Comparison of ENCODE assay signal across 1 cellular context in genomic region chr16:68022728-68023537, GRCh38.
A peak's percentile ranks its signal among the peaks of the same experiment; 100 is the strongest.
TF ChIP-seq lines count a peak whose summit lies in the region.

TSS of gene DDX28 (minus strand) at chr16:68023232. CDS start at chr16:68023202, 30 bp downstream.
TSS of gene DUS2 (plus strand) at chr16:68023284. CDS start at chr16:68038024, 14,740 bp downstream.

TF ChIP-seq in HepG2, 621 proteins besides CTCF, POLR2A, EP300 and RAD21 (continued from another document and continues in another):
- TF ChIP-seq ZNF275 (CRISPR knock-in tag; IDR thresholded peaks at IDR 0.05; ENCODE audit: borderline replicate concordance), result 0 out of 2 replicates have a peak, but pooled peaks have one; percentile 21
- TF ChIP-seq TAF1 (CRISPR knock-in tag; IDR thresholded peaks at IDR 0.05), result peak; percentile 98
- TF ChIP-seq NFRKB (IDR thresholded peaks at IDR 0.05), result peak; percentile 77; the same call in 1 of the 2 replicates
- peak; percentile 99 for TF ChIP-seq ASH2L (IDR thresholded peaks at IDR 0.05; ENCODE audit: insufficient read length, low read depth, low read length)
- TF ChIP-seq GATAD2A (CRISPR knock-in tag; IDR thresholded peaks at IDR 0.05), result peak; percentile 75; the same call in 1 of the 2 replicates
- TF ChIP-seq PHF5A (CRISPR knock-in tag; IDR thresholded peaks at IDR 0.05; ENCODE audit: low read depth, unreplicated experiment), result peak; percentile 90
- no peak; the same call in 1 of the 2 replicates for TF ChIP-seq ZNF746 (CRISPR knock-in tag; IDR thresholded peaks at IDR 0.05)
- no peak for TF ChIP-seq HOXA7 (CRISPR knock-in tag; IDR thresholded peaks at IDR 0.05)
- TF ChIP-seq BRCA1 (CRISPR knock-in tag; IDR thresholded peaks at IDR 0.05), result peak; percentile 34; the same call in 1 of the 2 replicates
- TF ChIP-seq NCOA2 (CRISPR knock-in tag; IDR thresholded peaks at IDR 0.05), result peak; percentile 59
- TF ChIP-seq ZNF724P (CRISPR knock-in tag; IDR thresholded peaks at IDR 0.05; ENCODE audit: borderline replicate concordance), result no peak
- TF ChIP-seq ZBTB44 (CRISPR knock-in tag; IDR thresholded peaks at IDR 0.05), result 0 out of 2 replicates have a peak, but pooled peaks have one; percentile 18
- TF ChIP-seq ZNF816 (CRISPR knock-in tag; IDR thresholded peaks at IDR 0.05; ENCODE audit: borderline replicate concordance), result peak; percentile 91
- TF ChIP-seq ZNF563 (CRISPR knock-in tag; IDR thresholded peaks at IDR 0.05), result peak; percentile 86; the same call in 1 of the 2 replicates
- peak; percentile 100 for TF ChIP-seq KAT8 (CRISPR knock-in tag; IDR thresholded peaks at IDR 0.05)
- TF ChIP-seq FIP1L1 (IDR thresholded peaks at IDR 0.05; ENCODE audit: borderline replicate concordance, insufficient read depth, low read depth, low read length), result no peak
- TF ChIP-seq CAMTA2 (CRISPR knock-in tag; IDR thresholded peaks at IDR 0.05; ENCODE audit: borderline replicate concordance), result no peak
- TF ChIP-seq FOXP1 (IDR thresholded peaks at IDR 0.05), result no peak
- 0 out of 2 replicates have a peak, but pooled peaks have one; percentile 1 for TF ChIP-seq FOXP1 (CRISPR knock-in tag; IDR thresholded peaks at IDR 0.05)
- no peak for TF ChIP-seq ATM (IDR thresholded peaks at IDR 0.05; ENCODE audit: borderline replicate concordance)
- TF ChIP-seq ZNF768 (CRISPR knock-in tag; IDR thresholded peaks at IDR 0.05), result peak; percentile 70; the same call in 1 of the 2 replicates
- TF ChIP-seq ZNF207 (IDR thresholded peaks at IDR 0.05; ENCODE audit: borderline replicate concordance), result no peak
- no peak for TF ChIP-seq ARNT2 (CRISPR knock-in tag; IDR thresholded peaks at IDR 0.05; ENCODE audit: low read depth)
- TF ChIP-seq KDM5B (CRISPR knock-in tag; IDR thresholded peaks at IDR 0.05; ENCODE audit: borderline replicate concordance), result peak; percentile 94; the same call in 1 of the 2 replicates
- TF ChIP-seq ISL2 (CRISPR knock-in tag; IDR thresholded peaks at IDR 0.05), result peak; percentile 72; the same call in 1 of the 2 replicates
- peak; percentile 59 for TF ChIP-seq RFXAP (CRISPR knock-in tag; IDR thresholded peaks at IDR 0.05; ENCODE audit: borderline replicate concordance)
- peak; percentile 98 for TF ChIP-seq TOPORS (CRISPR knock-in tag; IDR thresholded peaks at IDR 0.05)
- TF ChIP-seq ZNF629 (CRISPR knock-in tag; conservative IDR thresholded peaks at IDR 0.05), result no peak
- no peak; the same call in 1 of the 2 replicates for TF ChIP-seq ZNF740 (CRISPR knock-in tag; IDR thresholded peaks at IDR 0.05)
- peak; percentile 86 for TF ChIP-seq THRA (CRISPR knock-in tag; IDR thresholded peaks at IDR 0.05; ENCODE audit: borderline replicate concordance)
- peak; percentile 74; the same call in 1 of the 2 replicates for TF ChIP-seq ZNF850 (CRISPR knock-in tag; conservative IDR thresholded peaks at IDR 0.05)
- TF ChIP-seq ATF5 (CRISPR knock-in tag; IDR thresholded peaks at IDR 0.05; ENCODE audit: low read depth), result no peak
- TF ChIP-seq ZNF556 (CRISPR knock-in tag; IDR thresholded peaks at IDR 0.05; ENCODE audit: borderline replicate concordance), result peak; percentile 99; the same call in 1 of the 2 replicates
- TF ChIP-seq MXD3 (CRISPR knock-in tag; IDR thresholded peaks at IDR 0.05), result peak; percentile 97
- no peak for TF ChIP-seq SP5 (CRISPR knock-in tag; IDR thresholded peaks at IDR 0.05; ENCODE audit: borderline replicate concordance, low read depth)
- TF ChIP-seq NR3C1 (CRISPR knock-in tag; IDR thresholded peaks at IDR 0.05), result no peak
- TF ChIP-seq TRIM22 (IDR thresholded peaks at IDR 0.05), result no peak
- no peak for TF ChIP-seq TCF7L2 (IDR thresholded peaks at IDR 0.05; ENCODE audit: low read depth, low read length)
- TF ChIP-seq SMAD9 (CRISPR knock-in tag; IDR thresholded peaks at IDR 0.05), result no peak
- no peak for TF ChIP-seq ZBTB8A (CRISPR knock-in tag; IDR thresholded peaks at IDR 0.05; ENCODE audit: borderline replicate concordance, low read depth)
- TF ChIP-seq TBX2 (CRISPR knock-in tag; IDR thresholded peaks at IDR 0.05; ENCODE audit: borderline replicate concordance), result peak; percentile 83
- TF ChIP-seq ZNF770 (CRISPR knock-in tag; IDR thresholded peaks at IDR 0.05), result peak; percentile 86
- TF ChIP-seq ZFP1 (CRISPR knock-in tag; IDR thresholded peaks at IDR 0.05), result peak; percentile 22; the same call in 1 of the 2 replicates
- peak; percentile 49; the same call in 1 of the 2 replicates for TF ChIP-seq MTF2 (CRISPR knock-in tag; IDR thresholded peaks at IDR 0.05; ENCODE audit: borderline replicate concordance)
- TF ChIP-seq NBN (conservative IDR thresholded peaks at IDR 0.05), result no peak
- peak; percentile 98 for TF ChIP-seq NR0B2 (CRISPR knock-in tag; IDR thresholded peaks at IDR 0.05)
- peak; percentile 92 for TF ChIP-seq GABPB1 (CRISPR knock-in tag; IDR thresholded peaks at IDR 0.05)
- peak; percentile 70; the same call in 1 of the 2 replicates for TF ChIP-seq NR2F2 (IDR thresholded peaks at IDR 0.05; ENCODE audit: borderline replicate concordance, low read depth)
- peak; percentile 79 for TF ChIP-seq NR1H2 (CRISPR knock-in tag; IDR thresholded peaks at IDR 0.05; ENCODE audit: borderline replicate concordance, low read depth)
- TF ChIP-seq ZFP36L2 (CRISPR knock-in tag; IDR thresholded peaks at IDR 0.05), result no peak; the same call in 1 of the 2 replicates
- peak; percentile 82 for TF ChIP-seq ZNF747 (CRISPR knock-in tag; IDR thresholded peaks at IDR 0.05; ENCODE audit: borderline replicate concordance)
- peak; percentile 72; the same call in 1 of the 2 replicates for TF ChIP-seq GATA4 (IDR thresholded peaks at IDR 0.05; ENCODE audit: borderline replicate concordance, low read depth)
- peak; percentile 93 for TF ChIP-seq SALL1 (CRISPR knock-in tag; IDR thresholded peaks at IDR 0.05)
- TF ChIP-seq E2F5 (CRISPR knock-in tag; conservative IDR thresholded peaks at IDR 0.05), result peak; percentile 75; the same call in 1 of the 2 replicates
- TF ChIP-seq RBM22 (optimal IDR thresholded peaks at IDR 0.05; ENCODE audit: low read length), result peak; percentile 28
- peak; percentile 92 for TF ChIP-seq ZNF225 (CRISPR knock-in tag; IDR thresholded peaks at IDR 0.05)
